In genomic region chrX:57592894-57593215, GRCh38 we compare ENCODE assay signal across 8 cellular contexts. TPM values are rescaled to one million over a fixed set of nuclear protein-coding genes. Genes with fewer than 3 reads are reported as not detected.
DNase-seq lines count a peak whose midpoint lies in the region; ATAC-seq, FAIRE-seq and TF ChIP-seq lines count a peak whose summit lies in the region.
"Not testable (repeated sequence)": the region's sequence is repeated elsewhere in the genome, so short reads cannot be mapped to it uniquely, and the experiment has no call there.

No MANE protein-coding gene starts in this region.

- H3K4me1 ChIP-seq in foreskin keratinocyte (peaks cover 19% of the 10 kb centered on the region), tibial nerve (peaks cover 0 to 41% (median 6%) of the 10 kb centered on the region in 4 donors)

- not testable (repeated sequence) for TF ChIP-seq EP300 in tibial nerve (IDR thresholded peaks at IDR 0.05)

- not testable (repeated sequence) for H3K27me3 ChIP-seq in HL-60 (ENCODE audit: insufficient read depth, poor library complexity, severe bottlenecking); foreskin keratinocyte; tibial nerve

- H3K27me3 Mint-ChIP-seq in naive thymus-derived CD8-positive, alpha-beta T cell = not testable (repeated sequence)

- DNase-seq in G401 (ENCODE audit: low spot score) (peak; percentile 69), HL-60 (ENCODE audit: low read depth in 1 of 2, low spot score in 1 of 2) (peak in 1 of 2 experiments; percentile 60), RCC 7860 (ENCODE audit: low spot score) (peak; percentile 11), foreskin keratinocyte (peak in 1 of 2 donors; percentile 23)
- peak; percentile 2 to 59 for DNase-seq in activated naive CD4-positive, alpha-beta T cell treated with anti-CD3 and anti-CD28 coated beads, Interleukin-2, amount 50 U/mL, for 72 hours (ENCODE audit: low spot score in 2 of 2)
- DNase-seq in naive thymus-derived CD8-positive, alpha-beta T cell = peak in 2 of 10 donors; percentile 4 to 14
- DNase-seq in tibial nerve (ENCODE audit: low spot score in 2 of 2) = not testable (repeated sequence)

- not testable (repeated sequence) for H3K9me3 ChIP-seq in tibial nerve

- H3K4me3 ChIP-seq in HL-60 (replicated peaks; ENCODE audit: insufficient read depth, low read length) = peak overlapping the region; percentile 34
- H3K4me3 ChIP-seq in tibial nerve = peak overlapping the region; percentile 50 to 71 (median 56)

- TF ChIP-seq CTCF in HL-60 (IDR thresholded peaks at IDR 0.05; ENCODE audit: insufficient read depth, low read length); foreskin keratinocyte (conservative IDR thresholded peaks at IDR 0.05); tibial nerve (IDR thresholded peaks at IDR 0.05): not testable (repeated sequence)

- 64% methylated on average over 12 of the region's 15 CpGs; no CpG with 5 or more reads in 1 of the 2 donors for WGBS in tibial nerve, 2 donors

- not testable (repeated sequence) for FAIRE-seq in RCC 7860 (lab: Jason Lieb, UNC)

- ATAC-seq in GM21825 (IDR thresholded peaks at IDR 0.05; ENCODE audit: unreplicated experiment) = peak; percentile 53
- ATAC-seq in activated naive CD4-positive, alpha-beta T cell treated with anti-CD3 and anti-CD28 coated beads, Interleukin-2, amount 50 U/mL, for 72 hours = peak; percentile 43 to 53
- peak; percentile 49 for ATAC-seq in foreskin keratinocyte
- peak; percentile 13 to 27 for ATAC-seq in naive thymus-derived CD8-positive, alpha-beta T cell

- H3K9me3 Mint-ChIP-seq in activated naive CD4-positive, alpha-beta T cell treated with anti-CD3 and anti-CD28 coated beads, Interleukin-2, amount 50 U/mL, for 72 hours = not testable (repeated sequence)
- H3K9me3 Mint-ChIP-seq in naive thymus-derived CD8-positive, alpha-beta T cell = peaks cover 0 to 27% (median 4%) of the 10 kb centered on the region in 9 donors

- H3K4me3 Mint-ChIP-seq in naive thymus-derived CD8-positive, alpha-beta T cell = peak overlapping the region; percentile 37 to 76 (median 57)

- H3K27ac Mint-ChIP-seq in activated naive CD4-positive, alpha-beta T cell treated with anti-CD3 and anti-CD28 coated beads, Interleukin-2, amount 50 U/mL, for 72 hours = not testable (repeated sequence)
- peak overlapping the region in 2 of 10 donors; percentile 49 to 83 for H3K27ac Mint-ChIP-seq in naive thymus-derived CD8-positive, alpha-beta T cell

- peaks cover 10 to 32% of the 10 kb centered on the region in 2 donors for H3K36me3 Mint-ChIP-seq in activated naive CD4-positive, alpha-beta T cell treated with anti-CD3 and anti-CD28 coated beads, Interleukin-2, amount 50 U/mL, for 72 hours
- H3K36me3 Mint-ChIP-seq in naive thymus-derived CD8-positive, alpha-beta T cell = peaks cover 20 to 29% (median 25%) of the 10 kb centered on the region in 3 donors

- POLR2A ChIA-PET in naive thymus-derived CD8-positive, alpha-beta T cell (lab: Charles Lee) = interaction anchor here (0.8 kb wide), 2 partner anchors 314 to 598 kb away, joined by 3 read pairs; partner anchors contain the start of gene SPIN3

- peaks cover 5 to 50% (median 33%) of the 10 kb centered on the region in 4 donors for H3K4me1 Mint-ChIP-seq in naive thymus-derived CD8-positive, alpha-beta T cell

- not testable (repeated sequence) for H3K27ac ChIP-seq in HL-60 (replicated peaks)
- peak overlapping the region; percentile 81 for H3K27ac ChIP-seq in foreskin keratinocyte
- H3K27ac ChIP-seq in tibial nerve = peak overlapping the region; percentile 86 to 99 (median 94)

- not testable (repeated sequence) for TF ChIP-seq POLR2A in tibial nerve (IDR thresholded peaks at IDR 0.05)

- in situ Hi-C loops in G401 (cut with HindIII; ENCODE audit: low sequenced_read_pairs) = not testable (repeated sequence)

- H3K36me3 ChIP-seq in tibial nerve = not testable (repeated sequence)

RNA-seq across cellular contexts. Expression of gene ZXDB, which starts 1.0 kb away (rescaled TPM):
- total RNA-seq in G401 (2014; rRNA removed; shearing (Covaris generic)) = 6.5 and 9.2 TPM in 2 replicates
- total RNA-seq in activated naive CD4-positive, alpha-beta T cell treated with anti-CD3 and anti-CD28 coated beads, Interleukin-2, amount 50 U/mL, for 72 hours = 1 to 10 TPM; 4.1 to 7.3 TPM
- 7.2 and 8.2 TPM in 2 replicates for total RNA-seq in foreskin keratinocyte
- 2.0 and 2.3 TPM in 2 replicates for polyA plus RNA-seq in foreskin keratinocyte
- 10 to 100 TPM; 16.7 to 16.9 TPM for total RNA-seq in naive thymus-derived CD8-positive, alpha-beta T cell
- 1 to 10 TPM; 3.1 to 6.2 (median 4.0) TPM for polyA plus RNA-seq in naive thymus-derived CD8-positive, alpha-beta T cell
- total RNA-seq in tibial nerve = 10 to 100 TPM in 3 of 4 donors, 1 to 10 TPM in 1; 9.6 to 18.2 (median 15.1) TPM
